In the genomic region with DNA sequence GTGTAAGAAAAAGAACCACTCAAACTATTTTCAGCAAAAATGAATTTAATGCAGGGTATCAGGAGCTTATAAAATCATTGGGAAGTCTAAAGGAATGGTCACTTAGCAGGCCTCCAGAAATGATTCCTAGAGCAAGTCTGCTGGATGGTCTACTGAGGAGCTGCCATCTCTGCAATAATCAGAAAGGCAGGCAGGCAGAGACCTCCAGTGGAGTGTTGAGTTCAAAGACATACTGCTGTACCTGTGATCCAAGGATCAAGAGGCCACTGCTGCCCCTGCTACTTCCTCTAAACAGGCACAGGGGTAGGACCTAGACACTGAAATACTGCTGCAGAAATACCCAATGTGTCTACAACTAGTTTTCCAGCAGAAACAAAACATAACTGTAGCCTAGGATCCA, we compare ENCODE assay signal across 13 cellular contexts. TPM values are rescaled to one million over a fixed set of nuclear protein-coding genes. Genes with fewer than 3 reads are reported as not detected.
DNase-seq lines count a peak whose midpoint lies in the region; ATAC-seq and TF ChIP-seq lines count a peak whose summit lies in the region.
"Had no signal": no experiment of that assay in that cellular context is flagged by ENCODE, and none has a peak within 500 bp of the region (broad histone marks: within the 10 kb centered on the region; RNA-seq: fewer than 3 reads in every experiment).

No MANE protein-coding gene starts in this region.

- H3K27me3 Mint-ChIP-seq in activated naive CD8-positive, alpha-beta T cell treated with anti-CD3 and anti-CD28 coated beads for 36 hours, result peaks cover 10% of the 10 kb centered on the region

- TF ChIP-seq POLR2A in GM18505 (IDR thresholded peaks at IDR 0.05; ENCODE audit: borderline replicate concordance, extremely low read depth, insufficient read depth, insufficient read length), result no peak

- no peaks in the 10 kb centered on the region for H3K4me1 Mint-ChIP-seq in activated naive CD8-positive, alpha-beta T cell treated with anti-CD3 and anti-CD28 coated beads for 36 hours

- H3K4me3 Mint-ChIP-seq in activated naive CD8-positive, alpha-beta T cell treated with anti-CD3 and anti-CD28 coated beads for 36 hours, result no peak overlapping the region

- no peak overlapping the region for H3K4me3 ChIP-seq in AG10803 (ENCODE audit: low read length)
- no peak overlapping the region for H3K4me3 ChIP-seq in astrocyte of the cerebellum (ENCODE audit: low read depth, low read length)

- TF ChIP-seq EP300 in Ishikawa (IDR thresholded peaks at IDR 0.05; ENCODE audit: borderline replicate concordance), result no peak

- no peak for ATAC-seq in GM18505 (IDR thresholded peaks at IDR 0.05; ENCODE audit: unreplicated experiment)
- ATAC-seq: left ventricle myocardium superior had no signal

- in situ Hi-C loops in astrocyte of the cerebellum (cut with HindIII; ENCODE audit: low sequenced_read_pairs), result no loop called here

- no peaks in the 10 kb centered on the region for H3K9me3 Mint-ChIP-seq in activated naive CD8-positive, alpha-beta T cell treated with anti-CD3 and anti-CD28 coated beads for 36 hours

- peak; percentile 61 for TF ChIP-seq RAD21 in Ishikawa (IDR thresholded peaks at IDR 0.05; ENCODE audit: low read depth)

- H3K27ac Mint-ChIP-seq in activated naive CD8-positive, alpha-beta T cell treated with anti-CD3 and anti-CD28 coated beads for 36 hours, result no peak overlapping the region

- no peaks in the 10 kb centered on the region for H3K36me3 Mint-ChIP-seq in activated naive CD8-positive, alpha-beta T cell treated with anti-CD3 and anti-CD28 coated beads for 36 hours

- TF ChIP-seq CTCF in AG10803 (conservative IDR thresholded peaks at IDR 0.05; ENCODE audit: low read length) (peak; percentile 20; the same call in 1 of the 2 replicates), astrocyte of the cerebellum (IDR thresholded peaks at IDR 0.05; ENCODE audit: low read depth, low read length, missing control alignments) (peak; percentile 35)

- peak; percentile 26 for DNase-seq in AG10803 (ENCODE audit: low read depth)
- DNase-seq in astrocyte of the cerebellum (ENCODE audit: low read depth), result peak; percentile 6
- DNase-seq in glomerular visceral epithelial cell (ENCODE audit: extremely low spot score), result peak; percentile 29
- no peak for DNase-seq in activated naive CD8-positive, alpha-beta T cell treated with anti-CD3 and anti-CD28 coated beads for 36 hours
- DNase-seq in nucleus accumbens (lab: John Stamatoyannopoulos, UW), result no peak
- DNase-seq in NCI-H510A (lab: John Stamatoyannopoulos, UW), result no peak
- DNase-seq: activated CD4-positive, alpha-beta T cell treated with anti-CD3 and anti-CD28 coated beads for 4 hours; activated gamma-delta T cell; left ventricle myocardium superior; NCI-H446; stimulated activated CD4-positive, alpha-beta T cell treated with anti-CD3 and anti-CD28 coated beads, Interleukin-12 subunit alpha, Interleukin-12 subunit beta, amount 100 ng/mL, for 4 hours had no signal

TF ChIP-seq in Ishikawa, 13 proteins besides CTCF, POLR2A, EP300 and RAD21:
- TF ChIP-seq, protein P1, sequence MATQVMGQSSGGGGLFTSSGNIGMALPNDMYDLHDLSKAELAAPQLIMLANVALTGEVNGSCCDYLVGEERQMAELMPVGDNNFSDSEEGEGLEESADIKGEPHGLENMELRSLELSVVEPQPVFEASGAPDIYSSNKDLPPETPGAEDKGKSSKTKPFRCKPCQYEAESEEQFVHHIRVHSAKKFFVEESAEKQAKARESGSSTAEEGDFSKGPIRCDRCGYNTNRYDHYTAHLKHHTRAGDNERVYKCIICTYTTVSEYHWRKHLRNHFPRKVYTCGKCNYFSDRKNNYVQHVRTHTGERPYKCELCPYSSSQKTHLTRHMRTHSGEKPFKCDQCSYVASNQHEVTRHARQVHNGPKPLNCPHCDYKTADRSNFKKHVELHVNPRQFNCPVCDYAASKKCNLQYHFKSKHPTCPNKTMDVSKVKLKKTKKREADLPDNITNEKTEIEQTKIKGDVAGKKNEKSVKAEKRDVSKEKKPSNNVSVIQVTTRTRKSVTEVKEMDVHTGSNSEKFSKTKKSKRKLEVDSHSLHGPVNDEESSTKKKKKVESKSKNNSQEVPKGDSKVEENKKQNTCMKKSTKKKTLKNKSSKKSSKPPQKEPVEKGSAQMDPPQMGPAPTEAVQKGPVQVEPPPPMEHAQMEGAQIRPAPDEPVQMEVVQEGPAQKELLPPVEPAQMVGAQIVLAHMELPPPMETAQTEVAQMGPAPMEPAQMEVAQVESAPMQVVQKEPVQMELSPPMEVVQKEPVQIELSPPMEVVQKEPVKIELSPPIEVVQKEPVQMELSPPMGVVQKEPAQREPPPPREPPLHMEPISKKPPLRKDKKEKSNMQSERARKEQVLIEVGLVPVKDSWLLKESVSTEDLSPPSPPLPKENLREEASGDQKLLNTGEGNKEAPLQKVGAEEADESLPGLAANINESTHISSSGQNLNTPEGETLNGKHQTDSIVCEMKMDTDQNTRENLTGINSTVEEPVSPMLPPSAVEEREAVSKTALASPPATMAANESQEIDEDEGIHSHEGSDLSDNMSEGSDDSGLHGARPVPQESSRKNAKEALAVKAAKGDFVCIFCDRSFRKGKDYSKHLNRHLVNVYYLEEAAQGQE (IDR thresholded peaks at IDR 0.05; ENCODE audit: low read depth), result no peak
- TF ChIP-seq, protein P2, sequence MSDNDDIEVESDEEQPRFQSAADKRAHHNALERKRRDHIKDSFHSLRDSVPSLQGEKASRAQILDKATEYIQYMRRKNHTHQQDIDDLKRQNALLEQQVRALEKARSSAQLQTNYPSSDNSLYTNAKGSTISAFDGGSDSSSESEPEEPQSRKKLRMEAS (IDR thresholded peaks at IDR 0.05), result no peak
- TF ChIP-seq TEAD4 (IDR thresholded peaks at IDR 0.05) (no peak), CEBPB (IDR thresholded peaks at IDR 0.05) (no peak), EGR1 (IDR thresholded peaks at IDR 0.05) (no peak), CREB1 (IDR thresholded peaks at IDR 0.05; ENCODE audit: low read depth) (no peak), NFIC (IDR thresholded peaks at IDR 0.05) (no peak), ZBTB7A (IDR thresholded peaks at IDR 0.05; ENCODE audit: low read depth) (no peak), TAF1 (IDR thresholded peaks at IDR 0.05; ENCODE audit: low read depth) (no peak), FOXM1 (IDR thresholded peaks at IDR 0.05; ENCODE audit: borderline replicate concordance, low read depth) (no peak), YY1 (IDR thresholded peaks at IDR 0.05; ENCODE audit: low read depth) (no peak), TCF12 (IDR thresholded peaks at IDR 0.05; ENCODE audit: low read depth) (no peak)
- TF ChIP-seq, protein P3, sequence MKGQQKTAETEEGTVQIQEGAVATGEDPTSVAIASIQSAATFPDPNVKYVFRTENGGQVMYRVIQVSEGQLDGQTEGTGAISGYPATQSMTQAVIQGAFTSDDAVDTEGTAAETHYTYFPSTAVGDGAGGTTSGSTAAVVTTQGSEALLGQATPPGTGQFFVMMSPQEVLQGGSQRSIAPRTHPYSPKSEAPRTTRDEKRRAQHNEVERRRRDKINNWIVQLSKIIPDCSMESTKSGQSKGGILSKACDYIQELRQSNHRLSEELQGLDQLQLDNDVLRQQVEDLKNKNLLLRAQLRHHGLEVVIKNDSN (IDR thresholded peaks at IDR 0.05), result no peak

RNA-seq across cellular contexts. Expression of a gene that starts 14.5 kb away (rescaled TPM):
- 10 to 100 TPM; 12.9 to 13.4 TPM for total RNA-seq in activated naive CD8-positive, alpha-beta T cell treated with anti-CD3 and anti-CD28 coated beads for 36 hours

Comparison
In these comparisons a context has a peak if more than half of its experiments do, and no peak if none do; other contexts are left out.
1. DNase-seq: peak in AG10803 (single experiment), astrocyte of the cerebellum (single experiment) and glomerular visceral epithelial cell (single experiment); none in activated naive CD8-positive, alpha-beta T cell treated with anti-CD3 and anti-CD28 coated beads for 36 hours (single experiment), nucleus accumbens (0 of 56) and NCI-H510A (single experiment).